In the genomic region with DNA sequence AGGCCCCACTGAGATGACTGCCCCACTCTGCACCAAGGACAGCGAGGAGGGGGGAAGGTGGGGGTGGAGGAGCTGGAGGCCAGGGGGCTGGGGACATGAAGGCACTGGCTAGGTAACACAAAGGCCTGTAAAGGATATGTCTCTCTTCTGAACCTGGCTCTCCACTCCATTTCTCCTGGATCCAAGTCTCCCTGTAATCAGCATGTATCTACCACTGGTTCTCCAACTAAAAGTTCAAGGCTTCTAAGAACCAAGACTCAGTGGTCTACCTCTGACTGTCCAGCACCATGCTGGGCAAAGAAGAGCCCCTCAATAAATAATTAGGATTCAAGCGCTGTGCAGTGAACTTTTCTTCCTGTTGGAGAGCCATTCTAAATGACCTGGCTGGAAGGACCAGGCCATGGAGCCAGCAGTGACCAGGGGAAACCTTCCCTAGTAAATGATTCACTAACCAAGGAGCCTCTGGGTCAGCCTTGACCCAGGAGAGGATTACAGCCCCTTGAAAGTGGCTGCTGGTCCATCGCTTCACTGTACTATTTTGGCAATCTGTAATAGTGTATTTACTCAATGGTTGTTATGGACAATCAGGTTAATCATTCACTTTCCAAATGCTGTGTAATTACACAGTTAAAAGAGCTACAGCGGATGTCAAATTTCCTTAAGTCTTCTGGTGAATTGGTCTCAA, we compare ENCODE assay signal across 15 cellular contexts.
DNase-seq lines count a peak whose midpoint lies in the region; ATAC-seq and TF ChIP-seq lines count a peak whose summit lies in the region.
"Had no signal": no experiment of that assay in that cellular context is flagged by ENCODE, and none has a peak within 500 bp of the region (broad histone marks: within the 10 kb centered on the region; RNA-seq: fewer than 3 reads in every experiment).

No MANE protein-coding gene starts in this region.

- no peaks in the 10 kb centered on the region for H3K36me3 ChIP-seq in body of pancreas (replicated peaks in 1 of 2; ENCODE audit: insufficient read depth in 1 of 2, low read depth in 2 of 2)
- H3K36me3 ChIP-seq: esophagus muscularis mucosa had no signal

- H3K27ac Mint-ChIP-seq in stimulated activated naive B cell treated with anti-CD40 and anti-IgM and Interleukin-4, amounts not matched to agents 10 μg/mL and 1 μg/mL and 100 μg/mL, for 72 hours, result peak overlapping the region; percentile 94
- no peak overlapping the region for H3K27ac Mint-ChIP-seq in T-helper 17 cell
- H3K27ac Mint-ChIP-seq: activated T-cell treated with anti-CD3 and anti-CD28 coated beads, Interleukin-2, amount 50 U/mL, for 24 hours had no signal

- H3K4me1 ChIP-seq in body of pancreas, result peaks cover 47% of the 10 kb centered on the region
- H3K4me1 ChIP-seq: parathyroid adenoma had no signal

- H3K36me3 Mint-ChIP-seq in stimulated activated naive B cell treated with anti-CD40 and anti-IgM and Interleukin-4, amounts not matched to agents 10 μg/mL and 1 μg/mL and 100 μg/mL, for 72 hours, result peaks cover 64 to 70% of the 10 kb centered on the region in 2 donors
- H3K36me3 Mint-ChIP-seq in T-helper 17 cell (ENCODE audit: low read depth), result no peaks in the 10 kb centered on the region

- peaks cover 80 to 99% of the 10 kb centered on the region in 2 donors for H3K4me1 Mint-ChIP-seq in stimulated activated naive B cell treated with anti-CD40 and anti-IgM and Interleukin-4, amounts not matched to agents 10 μg/mL and 1 μg/mL and 100 μg/mL, for 72 hours
- peaks cover 6% of the 10 kb centered on the region for H3K4me1 Mint-ChIP-seq in T-helper 17 cell

- H3K27ac ChIP-seq in body of pancreas, result peak overlapping the region; percentile 34 to 49 (median 44)
- H3K27ac ChIP-seq: esophagus muscularis mucosa, parathyroid adenoma had no signal

- TF ChIP-seq POLR2A in body of pancreas (IDR thresholded peaks at IDR 0.05), result no peak

- ATAC-seq in HG03135 (IDR thresholded peaks at IDR 0.05; ENCODE audit: unreplicated experiment) (peak; percentile 45), body of pancreas (peak; percentile 87), left lobe of liver (peak; percentile 76), T-helper 17 cell (no peak), HG03439 (IDR thresholded peaks at IDR 0.05; ENCODE audit: unreplicated experiment) (no peak)
- ATAC-seq in stimulated activated naive B cell treated with anti-CD40 and anti-IgM and Interleukin-4, amounts not matched to agents 10 μg/mL and 1 μg/mL and 100 μg/mL, for 72 hours (replicated peaks), result no peak
- ATAC-seq: GM12878 had no signal

- H3K4me3 ChIP-seq in body of pancreas, result no peak overlapping the region
- H3K4me3 ChIP-seq: esophagus muscularis mucosa, GM12878 had no signal

- no peaks in the 10 kb centered on the region for H3K27me3 ChIP-seq in body of pancreas
- H3K27me3 ChIP-seq: esophagus muscularis mucosa had no signal

- H3K4me3 Mint-ChIP-seq in stimulated activated naive B cell treated with anti-CD40 and anti-IgM and Interleukin-4, amounts not matched to agents 10 μg/mL and 1 μg/mL and 100 μg/mL, for 72 hours, result peak overlapping the region in 1 of 2 donors; percentile 60
- H3K4me3 Mint-ChIP-seq in T-helper 17 cell, result no peak overlapping the region
- H3K4me3 Mint-ChIP-seq: activated T-cell treated with anti-CD3 and anti-CD28 coated beads, Interleukin-2, amount 50 U/mL, for 24 hours had no signal

- no peak for TF ChIP-seq CTCF in body of pancreas (IDR thresholded peaks at IDR 0.05)

- peaks cover 0 to 3% of the 10 kb centered on the region in 2 donors for H3K9me3 Mint-ChIP-seq in stimulated activated naive B cell treated with anti-CD40 and anti-IgM and Interleukin-4, amounts not matched to agents 10 μg/mL and 1 μg/mL and 100 μg/mL, for 72 hours
- H3K9me3 Mint-ChIP-seq: activated T-cell treated with anti-CD3 and anti-CD28 coated beads, Interleukin-2, amount 50 U/mL, for 24 hours had no signal

- no peaks in the 10 kb centered on the region for H3K27me3 Mint-ChIP-seq in stimulated activated naive B cell treated with anti-CD40 and anti-IgM and Interleukin-4, amounts not matched to agents 10 μg/mL and 1 μg/mL and 100 μg/mL, for 72 hours
- H3K27me3 Mint-ChIP-seq in T-helper 17 cell, result peaks cover 57% of the 10 kb centered on the region

- intact Hi-C loops in body of pancreas (cut with DNase I), result no loop called here

- DNase-seq in body of pancreas, result peak; percentile 43 to 68 (median 60)
- no peak for DNase-seq in left lobe of liver (ENCODE audit: low spot score)
- DNase-seq in stimulated activated naive B cell treated with anti-CD40 and anti-IgM and Interleukin-4, amounts not matched to agents 10 μg/mL and 1 μg/mL and 100 μg/mL, for 72 hours, result no peak
- no peak for DNase-seq in stimulated activated CD4-positive, alpha-beta T cell treated with anti-CD3 and anti-CD28 coated beads, Interleukin-4, amount 100 ng/mL, for 24 hours
- DNase-seq in T-helper 17 cell, result no peak
- no peak for DNase-seq in NCI-H2029 treated with DMSO at 0.1 percent for 48 hours (lab: John Stamatoyannopoulos, UW)
- DNase-seq: activated T-cell treated with anti-CD3 and anti-CD28 coated beads, Interleukin-2, amount 50 U/mL, for 24 hours; C1 segment of cervical spinal cord; NCI-H345; OCI-M1 had no signal

- WGBS in body of pancreas, 2 donors, result 49 to 50% methylated on average over 4 of the region's 4 CpGs

- H3K9me3 ChIP-seq in body of pancreas (no peaks in the 10 kb centered on the region), T-helper 17 cell (ENCODE audit: control insufficient read depth, low read length, poor library complexity, severe bottlenecking) (no peaks in the 10 kb centered on the region)
- H3K9me3 ChIP-seq: esophagus muscularis mucosa had no signal

Comparison
In these comparisons a context has a peak if more than half of its experiments do, and no peak if none do; other contexts are left out.
1. ATAC-seq: peak in HG03135 (single experiment), body of pancreas (single experiment) and left lobe of liver (single experiment); none in stimulated activated naive B cell treated with anti-CD40 and anti-IgM and Interleukin-4, amounts not matched to agents 10 μg/mL and 1 μg/mL and 100 μg/mL, for 72 hours (0 of 2), T-helper 17 cell (single experiment) and HG03439 (single experiment).
2. DNase-seq: peak in body of pancreas (4 of 4); none in left lobe of liver (single experiment), stimulated activated naive B cell treated with anti-CD40 and anti-IgM and Interleukin-4, amounts not matched to agents 10 μg/mL and 1 μg/mL and 100 μg/mL, for 72 hours (single experiment), stimulated activated CD4-positive, alpha-beta T cell treated with anti-CD3 and anti-CD28 coated beads, Interleukin-4, amount 100 ng/mL, for 24 hours (single experiment), T-helper 17 cell (0 of 3) and NCI-H2029 treated with DMSO at 0.1 percent for 48 hours (single experiment).